In the genomic region with DNA sequence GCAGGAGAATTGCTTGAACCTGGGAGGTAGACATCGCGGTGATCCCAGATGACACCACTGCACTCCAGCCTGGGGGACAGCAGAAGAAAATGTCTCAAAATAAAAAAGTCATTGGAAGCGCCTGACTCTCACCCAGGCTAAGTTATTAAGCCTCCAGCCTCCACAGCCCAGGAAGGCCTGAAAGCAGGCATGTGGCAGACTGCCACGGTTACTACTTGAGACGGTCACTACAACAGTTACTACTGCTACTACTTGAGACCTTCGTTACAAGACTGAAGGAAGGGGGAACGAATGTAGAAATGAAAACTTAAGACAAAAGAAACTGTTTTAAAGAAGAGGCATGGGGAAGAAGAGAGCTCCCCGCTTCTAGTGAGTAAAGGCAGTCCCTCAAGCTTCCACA, we compare ENCODE assay signal across 21 cellular contexts. TPM values are rescaled to one million over a fixed set of nuclear protein-coding genes. Genes with fewer than 3 reads are reported as not detected.
DNase-seq lines count a peak whose midpoint lies in the region; ATAC-seq and TF ChIP-seq lines count a peak whose summit lies in the region.
"Had no signal": no experiment of that assay in that cellular context is flagged by ENCODE, and none has a peak within 500 bp of the region (broad histone marks: within the 10 kb centered on the region; RNA-seq: fewer than 3 reads in every experiment).

No MANE protein-coding gene starts in this region.

- H3K9ac ChIP-seq in GM23248 = no peak overlapping the region

- H3K9me2 ChIP-seq in GM23248 (ENCODE audit: insufficient read depth) = no peaks in the 10 kb centered on the region

- DNase-seq in GM23248 (peak; percentile 47), astrocyte of the hippocampus (ENCODE audit: low read depth, low spot score) (peak; percentile 24), left lung (no peak), pons (ENCODE audit: low spot score) (no peak), globus pallidus (ENCODE audit: low spot score) (no peak), A172 (ENCODE audit: low spot score) (no peak), GM19240 (ENCODE audit: insufficient read length, low spot score) (no peak)
- DNase-seq: Calu3; CD8-positive, alpha-beta memory T cell; DMS153; KG1; MV-4-11; NCI-H1105 treated with DMSO at 0.1 percent for 48 hours; NCI-H2029 treated with DMSO at 0.1 percent for 48 hours; NCI-H345; NCI-H524; NCI-H774; OCI-M1; SJCRH30 had no signal

- H3K4me1 ChIP-seq in GM23248 (ENCODE audit: insufficient read depth) = no peaks in the 10 kb centered on the region
- H3K4me1 ChIP-seq in left lung = no peaks in the 10 kb centered on the region
- H3K4me1 ChIP-seq: SJCRH30 had no signal

- WGBS in GM23248 (ENCODE audit: low coverage in 1 of 2, low lambda C conversion rate in 2 of 2, missing lambda C conversion rate in 2 of 2), 2 experiments = 49 to 51% methylated on average over 8 of the region's 8 CpGs

- in situ Hi-C loops in GM23248 (cut with MboI) = no loop called here

- no peaks in the 10 kb centered on the region for H3K79me2 ChIP-seq in GM23248 (ENCODE audit: insufficient read depth)

- no peaks in the 10 kb centered on the region for H3K27me3 ChIP-seq in GM23248 (replicated peaks; ENCODE audit: insufficient read depth)
- peaks cover 0 to 12% of the 10 kb centered on the region in 2 donors for H3K27me3 ChIP-seq in left lung
- H3K27me3 ChIP-seq: SJCRH30 had no signal

- H3K9me3 ChIP-seq in GM23248 (ENCODE audit: low read depth) (no peaks in the 10 kb centered on the region), left lung (no peaks in the 10 kb centered on the region)
- H3K9me3 ChIP-seq: SJCRH30 had no signal

- ATAC-seq in left lung = peak; percentile 80

- H2AFZ ChIP-seq in GM23248 = no peak overlapping the region

- H3K4me3 ChIP-seq in GM23248 = no peak overlapping the region
- H3K4me3 ChIP-seq in left lung = no peak overlapping the region
- H3K4me3 ChIP-seq: SJCRH30 had no signal

- TF ChIP-seq CTCF in left lung (IDR thresholded peaks at IDR 0.05) = no peak

- no peak overlapping the region for H3K4me2 ChIP-seq in GM23248 (ENCODE audit: unreplicated experiment)

- no peaks in the 10 kb centered on the region for H3K36me3 ChIP-seq in GM23248 (ENCODE audit: low read depth)
- H3K36me3 ChIP-seq in left lung = no peaks in the 10 kb centered on the region
- H3K36me3 ChIP-seq: SJCRH30 had no signal

- no peaks in the 10 kb centered on the region for H4K20me1 ChIP-seq in GM23248 (ENCODE audit: insufficient read depth)

- H3F3A ChIP-seq in GM23248 (ENCODE audit: insufficient read depth) = no peaks in the 10 kb centered on the region

- H3K27ac ChIP-seq in GM23248 (no peak overlapping the region), left lung (no peak overlapping the region)
- H3K27ac ChIP-seq: C4-2B, SJCRH30 had no signal

- intact Hi-C loops in left lung (cut with DNase I) = no loop called here

RNA-seq across cellular contexts. Expression of a gene that starts 9.6 kb away (rescaled TPM):
- 0.25 TPM in 1 of 2 replicates, not detected in the other for total RNA-seq in GM23248 (2014; rRNA removed; shearing (Covaris generic))
- polyA plus RNA-seq in GM23248 (2016; fragmentation: Nextera tagmentation; extraction: Ambion mirVana) = 0.14 and 0.19 TPM in 2 replicates
- total RNA-seq in left lung = 1 to 10 TPM; 1.7 to 4.5 TPM
- total RNA-seq in A172 (2014; rRNA removed; shearing (Covaris generic)) = 0.41 and 2.0 TPM in 2 replicates

RNA-seq across cellular contexts. Expression of a gene that starts 16.0 kb away (rescaled TPM):
- total RNA-seq in GM23248 (2014; rRNA removed; shearing (Covaris generic)) = 18.6 and 18.8 TPM in 2 replicates
- 15.6 and 17.1 TPM in 2 replicates for polyA plus RNA-seq in GM23248 (2016; fragmentation: Nextera tagmentation; extraction: Ambion mirVana)
- total RNA-seq in left lung = 10 to 100 TPM; 15.8 to 38.4 TPM
- total RNA-seq in A172 (2014; rRNA removed; shearing (Covaris generic)) = 56.0 and 76.7 TPM in 2 replicates

RNA-seq across cellular contexts. Expression of a gene that starts 29.9 kb away (rescaled TPM):
- not detected in 2 replicates for total RNA-seq in GM23248 (2014; rRNA removed; shearing (Covaris generic))
- not detected in 2 replicates for polyA plus RNA-seq in GM23248 (2016; fragmentation: Nextera tagmentation; extraction: Ambion mirVana)
- total RNA-seq in left lung = 1 to 10 TPM; 1.5 to 1.6 TPM
- total RNA-seq in A172 (2014; rRNA removed; shearing (Covaris generic)) = 1.4 TPM in 1 of 2 replicates, not detected in the other

RNA-seq across cellular contexts. Expression of a gene that starts 54.5 kb away (rescaled TPM):
- 0.22 TPM in 1 of 2 replicates, not detected in the other for total RNA-seq in GM23248 (2014; rRNA removed; shearing (Covaris generic))
- polyA plus RNA-seq in GM23248 (2016; fragmentation: Nextera tagmentation; extraction: Ambion mirVana) = not detected in 2 replicates
- 1 to 10 TPM in 1 of 2 donors, not detected in 1; 2.7 TPM for total RNA-seq in left lung
- not detected in 2 replicates for total RNA-seq in A172 (2014; rRNA removed; shearing (Covaris generic))
- total RNA-seq: Calu3; CD8-positive, alpha-beta memory T cell; HT1080; SJCRH30 had no signal
- polyA plus RNA-seq: CD8-positive, alpha-beta memory T cell had no signal

RNA-seq across cellular contexts. Expression of a gene that starts 55.0 kb away (rescaled TPM):
- 119 and 123 TPM in 2 replicates for total RNA-seq in GM23248 (2014; rRNA removed; shearing (Covaris generic))
- polyA plus RNA-seq in GM23248 (2016; fragmentation: Nextera tagmentation; extraction: Ambion mirVana) = 73.7 and 77.5 TPM in 2 replicates
- total RNA-seq in left lung = 10 to 100 TPM; 79.5 to 93.9 TPM
- 120 and 153 TPM in 2 replicates for total RNA-seq in A172 (2014; rRNA removed; shearing (Covaris generic))

Comparison
In these comparisons a context has a peak if more than half of its experiments do, and no peak if none do; other contexts are left out.
1. DNase-seq: peak in GM23248 (single experiment) and astrocyte of the hippocampus (single experiment); none in left lung (0 of 2), pons (single experiment), globus pallidus (single experiment), A172 (single experiment) and GM19240 (single experiment).